8 cellular contexts compared by ENCODE assay signal in the genomic region with DNA sequence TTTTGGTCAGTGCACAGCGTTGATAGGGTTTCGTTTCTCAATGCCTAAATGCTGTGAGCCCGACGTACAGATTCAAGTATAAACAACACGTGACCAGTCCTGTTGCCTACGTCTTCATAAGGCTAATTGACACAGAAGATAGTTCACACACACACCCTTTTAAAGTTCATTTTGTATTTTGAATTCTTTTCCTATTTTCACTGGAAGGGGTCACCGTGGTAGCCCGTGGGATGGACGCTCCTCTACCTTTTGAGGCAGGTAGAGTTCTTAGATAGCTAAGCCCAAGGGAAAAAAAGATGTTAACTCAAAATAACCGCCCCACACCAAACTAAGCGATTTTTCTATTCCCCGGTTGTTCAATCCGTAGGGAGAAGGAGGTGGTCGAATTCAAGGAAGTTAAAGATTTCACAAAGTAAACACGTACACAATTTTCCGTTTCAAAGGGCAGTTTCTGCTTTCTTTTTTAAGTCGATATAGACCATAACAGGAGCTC. TPM values are rescaled to one million over a fixed set of nuclear protein-coding genes. Genes with fewer than 3 reads are reported as not detected.
A peak's percentile ranks its signal among the peaks of the same experiment; 100 is the strongest.
DNase-seq lines count a peak whose midpoint lies in the region; ATAC-seq and TF ChIP-seq lines count a peak whose summit lies in the region.

No MANE protein-coding gene starts in this region.

- peak overlapping the region; percentile 43 for H2AFZ ChIP-seq in neural progenitor cell (replicated peaks)

- no peak for TF ChIP-seq CTCF in C4-2B (conservative IDR thresholded peaks at IDR 0.05)
- no peak for TF ChIP-seq CTCF in esophagus muscularis mucosa (IDR thresholded peaks at IDR 0.05)
- no peak for TF ChIP-seq CTCF in neural progenitor cell (IDR thresholded peaks at IDR 0.05)

- H3K4me2 ChIP-seq in neural progenitor cell, result peak overlapping the region; percentile 80

- peak overlapping the region; percentile 91 for H3K4me3 Mint-ChIP-seq in activated CD4-positive, alpha-beta T cell treated with anti-CD3 and anti-CD28 coated beads, Interleukin-2, amount 10 ng/mL, durations not matched to agents 7 days and 5 days
- peak overlapping the region; percentile 99 for H3K4me3 Mint-ChIP-seq in neural progenitor cell

- under 1% methylated on average over 17 of the region's 17 CpGs for WGBS in esophagus muscularis mucosa

- H3F3A ChIP-seq in neural progenitor cell (ENCODE audit: low read depth), result peaks cover 25% of the 10 kb centered on the region

- no peaks in the 10 kb centered on the region for H3K27me3 Mint-ChIP-seq in activated CD4-positive, alpha-beta T cell treated with anti-CD3 and anti-CD28 coated beads, Interleukin-2, amount 10 ng/mL, durations not matched to agents 7 days and 5 days
- peaks cover 8% of the 10 kb centered on the region for H3K27me3 Mint-ChIP-seq in neural progenitor cell (ENCODE audit: insufficient read depth, low read depth)

- H3K9me3 ChIP-seq in esophagus muscularis mucosa (no peaks in the 10 kb centered on the region), neural progenitor cell (ENCODE audit: low read depth) (no peaks in the 10 kb centered on the region)

- POLR2A ChIA-PET in activated CD4-positive, alpha-beta T cell treated with anti-CD3 and anti-CD28 coated beads, Interleukin-2, amount 10 ng/mL, durations not matched to agents 7 days and 5 days (lab: Charles Lee), result interaction anchor here (1.0 kb wide), 1 partner anchor 14 kb away, joined by 4 read pairs; no protein-coding TSS in a partner anchor

- peak; percentile 7 for TF ChIP-seq POLR2A in esophagus muscularis mucosa (IDR thresholded peaks at IDR 0.05; ENCODE audit: low read depth)

- CTCF ChIA-PET in activated CD4-positive, alpha-beta T cell treated with anti-CD3 and anti-CD28 coated beads, Interleukin-2, amount 10 ng/mL, durations not matched to agents 7 days and 5 days (lab: Charles Lee), result interaction anchor here (0.6 to 3.4 kb wide), 6 partner anchors 12 to 549 kb away, joined by 4 to 17 read pairs (median 8); no protein-coding TSS in a partner anchor

- intact Hi-C loops in esophagus muscularis mucosa (cut with DNase I), result loop anchor here (1.0 to 5.0 kb wide), 2 partner anchors 43 to 50 kb away; no protein-coding TSS in a partner anchor
- intact Hi-C loops in posterior vena cava (cut with DNase I), result loop anchor here in 1 of 2 donors (10.0 kb wide), 1 partner anchor 54 kb away; no protein-coding TSS in a partner anchor

- H3K36me3 ChIP-seq in esophagus muscularis mucosa (no peaks in the 10 kb centered on the region), neural progenitor cell (no peaks in the 10 kb centered on the region)

- peak overlapping the region; percentile 53 for H3K9ac ChIP-seq in neural progenitor cell

- DNase-seq in NCI-H2196 (lab: John Stamatoyannopoulos, UW; ENCODE audit: unreplicated experiment), result peak; percentile 54
- DNase-seq in activated CD4-positive, alpha-beta T cell treated with anti-CD3 and anti-CD28 coated beads, Interleukin-2, amount 10 ng/mL, durations not matched to agents 7 days and 5 days, result peak; percentile 70
- DNase-seq in esophagus muscularis mucosa (ENCODE audit: extremely low spot score), result no peak
- DNase-seq in neural progenitor cell (ENCODE audit: low spot score), result peak; percentile 21
- no peak for DNase-seq in posterior vena cava (ENCODE audit: low spot score)

- peaks cover 53% of the 10 kb centered on the region for H4K20me1 ChIP-seq in neural progenitor cell (ENCODE audit: low read depth)

- peaks cover 50 to 77% (median 68%) of the 10 kb centered on the region in 4 donors for H3K4me1 ChIP-seq in esophagus muscularis mucosa
- peaks cover 14% of the 10 kb centered on the region for H3K4me1 ChIP-seq in neural progenitor cell

- peak overlapping the region; percentile 95 to 99 (median 98) for H3K4me3 ChIP-seq in esophagus muscularis mucosa
- H3K4me3 ChIP-seq in neural progenitor cell, result peak overlapping the region; percentile 96

- ATAC-seq in GM18511 (IDR thresholded peaks at IDR 0.05; ENCODE audit: unreplicated experiment) (peak; percentile 42), HG03025 (IDR thresholded peaks at IDR 0.05; ENCODE audit: low FRiP score, unreplicated experiment) (peak; percentile 18)

- peaks cover 25% of the 10 kb centered on the region for H3K36me3 Mint-ChIP-seq in activated CD4-positive, alpha-beta T cell treated with anti-CD3 and anti-CD28 coated beads, Interleukin-2, amount 10 ng/mL, durations not matched to agents 7 days and 5 days (ENCODE audit: low read depth)
- H3K36me3 Mint-ChIP-seq in neural progenitor cell, result no peaks in the 10 kb centered on the region

- H3K9me3 Mint-ChIP-seq in activated CD4-positive, alpha-beta T cell treated with anti-CD3 and anti-CD28 coated beads, Interleukin-2, amount 10 ng/mL, durations not matched to agents 7 days and 5 days, result no peaks in the 10 kb centered on the region
- no peaks in the 10 kb centered on the region for H3K9me3 Mint-ChIP-seq in neural progenitor cell

- peak overlapping the region; percentile 100 for H3K27ac Mint-ChIP-seq in activated CD4-positive, alpha-beta T cell treated with anti-CD3 and anti-CD28 coated beads, Interleukin-2, amount 10 ng/mL, durations not matched to agents 7 days and 5 days
- peak overlapping the region; percentile 98 for H3K27ac Mint-ChIP-seq in neural progenitor cell

- peak overlapping the region; percentile 90 for H3K27ac ChIP-seq in C4-2B
- H3K27ac ChIP-seq in esophagus muscularis mucosa (replicated peaks in 1 of 4), result peak overlapping the region; percentile 99 to 100 (median 100)
- H3K27ac ChIP-seq in neural progenitor cell, result peak overlapping the region; percentile 83

- no peak for TF ChIP-seq EP300 in esophagus muscularis mucosa (IDR thresholded peaks at IDR 0.05)

- H3K79me2 ChIP-seq in neural progenitor cell (ENCODE audit: low read depth), result peaks cover 54% of the 10 kb centered on the region

- H3K27me3 ChIP-seq in esophagus muscularis mucosa (no peaks in the 10 kb centered on the region), neural progenitor cell (no peaks in the 10 kb centered on the region)

- H3K4me1 Mint-ChIP-seq in activated CD4-positive, alpha-beta T cell treated with anti-CD3 and anti-CD28 coated beads, Interleukin-2, amount 10 ng/mL, durations not matched to agents 7 days and 5 days, result peaks cover 55% of the 10 kb centered on the region
- peaks cover 54% of the 10 kb centered on the region for H3K4me1 Mint-ChIP-seq in neural progenitor cell

RNA-seq across cellular contexts. Expression of a gene that starts 1.0 kb away (rescaled TPM):
- total RNA-seq in activated CD4-positive, alpha-beta T cell treated with anti-CD3 and anti-CD28 coated beads, Interleukin-2, amount 10 ng/mL, durations not matched to agents 7 days and 5 days, result 10 to 100 TPM; 46.2 to 46.6 TPM
- total RNA-seq in esophagus muscularis mucosa (10 to 100 TPM; 28.3 to 51.2 (median 38.7) TPM), neural progenitor cell (ENCODE audit: low replicate concordance) (31.2 and 45.5 TPM in 2 replicates), posterior vena cava (10 to 100 TPM; 24.1 to 34.8 TPM)

Comparison
In these comparisons a context has a peak if more than half of its experiments do, and no peak if none do; other contexts are left out.
1. DNase-seq: peak in NCI-H2196 (single experiment), activated CD4-positive, alpha-beta T cell treated with anti-CD3 and anti-CD28 coated beads, Interleukin-2, amount 10 ng/mL, durations not matched to agents 7 days and 5 days (single experiment) and neural progenitor cell (single experiment); none in esophagus muscularis mucosa (single experiment) and posterior vena cava (single experiment).
2. Peak in every context shown above with its lines, with median percentiles within 50 percentile points of each other: H3K27ac ChIP-seq.